Comparison of ENCODE assay signal across 15 cellular contexts in genomic region chr7:105488219-105488571, GRCh38. TPM values are rescaled to one million over a fixed set of nuclear protein-coding genes. Genes with fewer than 3 reads are reported as not detected.
DNase-seq lines count a peak whose midpoint lies in the region; ATAC-seq and TF ChIP-seq lines count a peak whose summit lies in the region.
"Had no signal": no experiment of that assay in that cellular context is flagged by ENCODE, and none has a peak within 500 bp of the region (broad histone marks: within the 10 kb centered on the region; RNA-seq: fewer than 3 reads in every experiment).

No MANE protein-coding gene starts in this region.

- H3K9ac ChIP-seq in SK-N-SH = peak overlapping the region; percentile 43; the same call in 1 of the 2 replicates
- H3K9ac ChIP-seq in fibroblast of lung (ENCODE audit: insufficient read depth, low read length) = no peak overlapping the region
- H3K9ac ChIP-seq in skeletal muscle satellite cell (ENCODE audit: low read depth, low read length) = peak overlapping the region; percentile 42

- intact Hi-C loops in prostate gland (cut with DNase I) = no loop called here

- peak overlapping the region; percentile 99 for H3K27ac Mint-ChIP-seq in HFFc6
- H3K27ac Mint-ChIP-seq: activated B cell treated with CpG ODN at 0.5 μM for 24 hours had no signal

- 45% methylated on average over 2 of the region's 2 CpGs for WGBS in SK-N-SH (ENCODE audit: low lambda C conversion rate)
- WGBS in prostate gland = 42% methylated on average over 2 of the region's 2 CpGs

- POLR2A ChIA-PET in SK-N-SH (lab: Yijun Ruan, JAX) = no interaction called here

- peaks cover 41% of the 10 kb centered on the region for H3K4me1 Mint-ChIP-seq in HFFc6 (ENCODE audit: low read depth)
- H3K4me1 Mint-ChIP-seq: activated naive CD4-positive, alpha-beta T cell treated with anti-CD3 and anti-CD28 coated beads, Interleukin-2, amount 10 ng/mL, durations not matched to agents 7 days and 5 days had no signal

- H3K27ac ChIP-seq in SK-N-SH (ENCODE audit: low read depth in 2 of 2, low read length in 1 of 2) (peak overlapping the region; percentile 85), fibroblast of lung (ENCODE audit: insufficient read depth, low read length) (peak overlapping the region; percentile 22), prostate gland (peak overlapping the region in 1 of 2 donors; percentile 6)
- H3K27ac ChIP-seq: thoracic aorta had no signal

- H3K4me3 Mint-ChIP-seq in HFFc6 = peak overlapping the region; percentile 80
- H3K4me3 Mint-ChIP-seq: activated B cell treated with CpG ODN at 0.5 μM for 24 hours; activated naive CD4-positive, alpha-beta T cell treated with anti-CD3 and anti-CD28 coated beads, Interleukin-2, amount 10 ng/mL, durations not matched to agents 7 days and 5 days; activated T-cell treated with anti-CD3 and anti-CD28 coated beads, Interleukin-2, amount 50 U/mL, for 4 hours had no signal

- TF ChIP-seq RAD21 in SK-N-SH (IDR thresholded peaks at IDR 0.05; ENCODE audit: low read length) = no peak

- H3K4me3 ChIP-seq in SK-N-SH (ENCODE audit: low read depth in 2 of 2, low read length in 1 of 2) (no peak overlapping the region; a peak in 1 of 4 replicates), fibroblast of lung (replicated peaks in 1 of 4; ENCODE audit: control extremely low read depth in 1 of 4, insufficient read depth in 1 of 4, low read depth in 3 of 4, low read length in 4 of 4) (no peak overlapping the region), skeletal muscle satellite cell (ENCODE audit: low read length) (no peak overlapping the region), prostate gland (no peak overlapping the region)
- H3K4me3 ChIP-seq: thoracic aorta had no signal

- peaks cover 7 to 21% of the 10 kb centered on the region in 2 experiments for H3K36me3 ChIP-seq in SK-N-SH (replicated peaks in 1 of 2; ENCODE audit: control insufficient read depth in 1 of 2, insufficient read depth in 2 of 2, low read length in 1 of 2)
- H3K36me3 ChIP-seq in fibroblast of lung (ENCODE audit: control insufficient read depth, insufficient read depth, low read length) = no peaks in the 10 kb centered on the region
- H3K36me3 ChIP-seq in skeletal muscle satellite cell (ENCODE audit: insufficient read depth, low read length) = peaks cover 6% of the 10 kb centered on the region
- H3K36me3 ChIP-seq in prostate gland = no peaks in the 10 kb centered on the region

- TF ChIP-seq POLR2A in prostate gland (IDR thresholded peaks at IDR 0.05) = no peak

- ATAC-seq in GM18870 (IDR thresholded peaks at IDR 0.05; ENCODE audit: unreplicated experiment) = no peak
- ATAC-seq: activated T-cell treated with anti-CD3 and anti-CD28 coated beads, Interleukin-2, amount 50 U/mL, for 4 hours had no signal

- no peaks in the 10 kb centered on the region for H3K9me3 Mint-ChIP-seq in HFFc6
- H3K9me3 Mint-ChIP-seq: activated B cell treated with CpG ODN at 0.5 μM for 24 hours; activated naive CD4-positive, alpha-beta T cell treated with anti-CD3 and anti-CD28 coated beads, Interleukin-2, amount 10 ng/mL, durations not matched to agents 7 days and 5 days; activated T-cell treated with anti-CD3 and anti-CD28 coated beads, Interleukin-2, amount 50 U/mL, for 4 hours had no signal

- H2AFZ ChIP-seq in SK-N-SH (ENCODE audit: low read depth) (peak overlapping the region; percentile 66; the same call in 1 of the 2 replicates), fibroblast of lung (ENCODE audit: low read length) (no peak overlapping the region)

- peaks cover 13% of the 10 kb centered on the region; the same call in 1 of the 2 replicates for H3K36me3 Mint-ChIP-seq in HFFc6 (ENCODE audit: low read depth)

- peak; percentile 49 for TF ChIP-seq CTCF in HFFc6 (IDR thresholded peaks at IDR 0.05)
- TF ChIP-seq CTCF in SK-N-SH (IDR thresholded peaks at IDR 0.05) = no peak; the same call in none of the 2 replicates
- no peak for TF ChIP-seq CTCF in fibroblast of lung (conservative IDR thresholded peaks at IDR 0.05 in 1 of 2, IDR thresholded peaks at IDR 0.05 in 1 of 2; ENCODE audit: low read depth in 1 of 2, low read length in 2 of 2)
- no peak for TF ChIP-seq CTCF in prostate gland (IDR thresholded peaks at IDR 0.05)

- peak overlapping the region; percentile 57 for H3K4me2 ChIP-seq in SK-N-SH
- no peak overlapping the region for H3K4me2 ChIP-seq in fibroblast of lung (ENCODE audit: extremely low read depth, insufficient read depth, low read length)
- no peak overlapping the region for H3K4me2 ChIP-seq in skeletal muscle satellite cell (ENCODE audit: low read length)

- H3K27me3 ChIP-seq in SK-N-SH (ENCODE audit: insufficient read depth) (no peaks in the 10 kb centered on the region), fibroblast of lung (ENCODE audit: control insufficient read depth, insufficient read depth, low read length) (no peaks in the 10 kb centered on the region), skeletal muscle satellite cell (ENCODE audit: control insufficient read depth, insufficient read depth, low read length) (no peaks in the 10 kb centered on the region), prostate gland (replicated peaks; ENCODE audit: insufficient read depth) (no peaks in the 10 kb centered on the region)

- peaks cover 12% of the 10 kb centered on the region in 2 experiments for H3K4me1 ChIP-seq in SK-N-SH (ENCODE audit: control insufficient read depth in 1 of 2, insufficient read depth in 2 of 2, low read depth in 1 of 2, low read length in 1 of 2)
- peaks cover 4% of the 10 kb centered on the region for H3K4me1 ChIP-seq in fibroblast of lung (ENCODE audit: control insufficient read depth, extremely low read depth, insufficient read depth, low read length)
- peaks cover 11% of the 10 kb centered on the region for H3K4me1 ChIP-seq in skeletal muscle satellite cell (ENCODE audit: control insufficient read depth, insufficient read depth, low read length)
- no peaks in the 10 kb centered on the region for H3K4me1 ChIP-seq in prostate gland (replicated peaks)

- H3F3A ChIP-seq in SK-N-SH (replicated peaks; ENCODE audit: insufficient read depth) = peaks cover 8% of the 10 kb centered on the region

- H3K9me2 ChIP-seq in SK-N-SH = no peaks in the 10 kb centered on the region

- H3K9me3 ChIP-seq in SK-N-SH (no peaks in the 10 kb centered on the region), fibroblast of lung (ENCODE audit: control insufficient read depth, insufficient read depth, low read depth, low read length) (no peaks in the 10 kb centered on the region), skeletal muscle satellite cell (replicated peaks; ENCODE audit: low read length) (no peaks in the 10 kb centered on the region), prostate gland (no peaks in the 10 kb centered on the region)
- H3K9me3 ChIP-seq: thoracic aorta had no signal

- DNase-seq in HFFc6 = no peak
- DNase-seq in SK-N-SH = no peak
- DNase-seq in fibroblast of lung (ENCODE audit: low read depth in 2 of 2) = peak in 1 of 2 donors; percentile 2
- no peak for DNase-seq in C1 segment of cervical spinal cord (lab: John Stamatoyannopoulos, UW)
- no peak for DNase-seq in prostate gland (ENCODE audit: low spot score)
- DNase-seq: activated B cell treated with CpG ODN at 0.5 μM for 24 hours; activated naive CD4-positive, alpha-beta T cell treated with anti-CD3 and anti-CD28 coated beads, Interleukin-2, amount 10 ng/mL, durations not matched to agents 7 days and 5 days; activated T-cell treated with anti-CD3 and anti-CD28 coated beads, Interleukin-2, amount 50 U/mL, for 4 hours; aorta; DMS79 treated with DMSO at 0.1 percent for 48 hours; NCI-H187 treated with DMSO at 0.1 percent for 48 hours; stimulated activated CD4-positive, alpha-beta T cell treated with anti-CD3 and anti-CD28 coated beads, Interleukin-1b, Interleukin-23, amount 100 ng/mL, for 48 hours had no signal

- CTCF ChIA-PET in SK-N-SH (lab: Yijun Ruan, JAX) = interaction anchor here (0.6 to 2.9 kb wide), 10 partner anchors 9 to 500 kb away, joined by 3 to 10 read pairs (median 4); partner anchors contain the start of gene RINT1

- TF ChIP-seq EP300 in SK-N-SH (IDR thresholded peaks at IDR 0.05; ENCODE audit: borderline replicate concordance in 1 of 2, low read depth in 1 of 2, low read length in 1 of 2) = peak in 1 of 2 experiments; percentile 32; a peak in 1 of 4 replicates

- H3K27me3 Mint-ChIP-seq in HFFc6 (ENCODE audit: insufficient read depth) = no peaks in the 10 kb centered on the region
- H3K27me3 Mint-ChIP-seq: activated B cell treated with CpG ODN at 0.5 μM for 24 hours; activated naive CD4-positive, alpha-beta T cell treated with anti-CD3 and anti-CD28 coated beads, Interleukin-2, amount 10 ng/mL, durations not matched to agents 7 days and 5 days had no signal

- no peaks in the 10 kb centered on the region for H4K20me1 ChIP-seq in SK-N-SH (ENCODE audit: insufficient read depth)
- H4K20me1 ChIP-seq in fibroblast of lung (ENCODE audit: control insufficient read depth, extremely low read depth, insufficient read depth, low read length) = no peaks in the 10 kb centered on the region

- no peaks in the 10 kb centered on the region for H3K79me2 ChIP-seq in SK-N-SH (ENCODE audit: insufficient read depth)
- no peaks in the 10 kb centered on the region for H3K79me2 ChIP-seq in fibroblast of lung (ENCODE audit: control insufficient read depth, insufficient read depth, low read length)

TF ChIP-seq in SK-N-SH, 30 proteins besides CTCF, POLR2A, EP300 and RAD21 (continues in another document):
- no peak for TF ChIP-seq TCF12 (IDR thresholded peaks at IDR 0.05)
- no peak for TF ChIP-seq FOXJ3 (CRISPR knock-in tag; IDR thresholded peaks at IDR 0.05)
- peak; percentile 40 for TF ChIP-seq CHD2 (IDR thresholded peaks at IDR 0.05; ENCODE audit: low read length, partially characterized antibody)

RNA-seq across cellular contexts. Expression of gene PUS7, which starts 33.9 kb away (rescaled TPM):
- total RNA-seq in HFFc6 (2021; fragmentation: NEBNext Ultra II Directional; extraction: Animal tissue kit (Norgen Biotek cat#: 25700)) = 10 to 100 TPM; 15.1 to 19.6 (median 17.3) TPM
- 18.8 and 22.6 TPM in 2 replicates for polyA plus RNA-seq in SK-N-SH (2012; rRNA removed)
- 23.2 and 24.3 TPM in 2 replicates for polyA plus RNA-seq in SK-N-SH (2012; cell fraction: cytosol; rRNA removed)
- polyA plus RNA-seq in SK-N-SH (2012; cell fraction: nucleus; rRNA removed) = 30.1 and 38.2 TPM in 2 replicates
- 8.8 and 14.9 TPM in 2 replicates for total RNA-seq in fibroblast of lung
- polyA plus RNA-seq in fibroblast of lung = 14.6 and 16.0 TPM in 2 replicates
- polyA plus RNA-seq in fibroblast of lung (2012) = 7.5 and 8.9 TPM in 2 replicates
- 0.82 and 1.1 TPM in 2 replicates for polyA minus RNA-seq in fibroblast of lung (ENCODE audit: low replicate concordance)
- 26.4 and 28.9 TPM in 2 replicates for total RNA-seq in skeletal muscle satellite cell (2012; rRNA removed)
- 10 to 100 TPM in 1 of 2 donors, 1 to 10 TPM in 1; 9.6 to 10.4 TPM for total RNA-seq in prostate gland

RNA-seq across cellular contexts. Expression of gene RINT1, which starts 43.8 kb away (rescaled TPM):
- 10 to 100 TPM; 21.3 to 26.5 (median 22.4) TPM for total RNA-seq in HFFc6 (2021; fragmentation: NEBNext Ultra II Directional; extraction: Animal tissue kit (Norgen Biotek cat#: 25700))
- polyA plus RNA-seq in SK-N-SH (2012; rRNA removed) (13.1 and 19.1 TPM in 2 replicates), fibroblast of lung (21.7 and 26.0 TPM in 2 replicates)
- 17.7 and 17.8 TPM in 2 replicates for polyA plus RNA-seq in SK-N-SH (2012; cell fraction: cytosol; rRNA removed)
- polyA plus RNA-seq in SK-N-SH (2012; cell fraction: nucleus; rRNA removed) = 21.9 and 42.7 TPM in 2 replicates
- total RNA-seq in fibroblast of lung (14.1 and 16.3 TPM in 2 replicates), prostate gland (10 to 100 TPM; 12.6 to 17.4 TPM)
- polyA plus RNA-seq in fibroblast of lung (2012) = 15.3 and 16.1 TPM in 2 replicates
- polyA minus RNA-seq in fibroblast of lung (ENCODE audit: low replicate concordance) = 5.2 and 10.5 TPM in 2 replicates
- 13.5 and 16.0 TPM in 2 replicates for total RNA-seq in skeletal muscle satellite cell (2012; rRNA removed)
